14 cellular contexts compared by ENCODE assay signal in the genomic region with DNA sequence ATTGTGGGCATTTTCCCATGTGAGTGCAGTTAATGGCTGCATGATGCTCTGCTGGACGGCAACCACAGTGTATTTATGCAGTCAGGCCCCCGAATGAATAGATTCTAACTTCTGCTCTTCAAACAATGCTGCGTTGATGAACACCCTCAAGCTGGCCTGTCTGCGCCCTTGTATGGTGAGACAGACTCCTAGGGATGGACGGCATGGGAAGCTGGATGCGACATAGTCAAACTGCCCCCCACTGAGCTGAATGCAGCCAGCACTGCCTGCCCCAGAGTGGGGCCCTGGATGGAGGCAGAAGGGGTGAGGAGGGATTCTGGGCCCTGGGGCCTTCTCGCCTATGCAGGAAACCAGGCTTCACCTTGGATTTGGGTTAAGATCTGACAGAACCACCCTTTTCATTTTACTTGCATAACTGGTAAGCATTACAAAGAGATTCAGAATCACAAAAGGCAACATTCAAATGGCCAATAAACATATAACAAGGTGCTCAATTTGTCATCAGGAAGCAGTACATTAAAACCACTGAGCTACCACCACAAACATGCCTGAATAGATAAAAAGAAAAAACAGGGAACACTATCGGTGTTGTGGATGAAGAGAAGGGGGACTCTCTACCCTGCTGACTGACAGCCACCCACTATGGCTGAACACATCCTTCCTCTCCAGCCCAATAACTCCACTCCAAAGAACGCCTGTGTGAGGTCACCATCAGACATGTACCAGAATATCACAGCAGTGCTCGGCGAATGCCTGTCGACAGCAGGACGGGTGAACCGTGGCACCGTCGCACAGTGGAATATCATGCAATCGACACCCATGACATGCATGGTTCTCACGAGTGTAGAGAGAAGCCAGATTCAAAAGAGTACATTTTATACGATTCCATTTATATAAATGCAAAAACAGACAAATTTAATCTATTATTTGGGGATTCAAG.
A peak's percentile ranks its signal among the peaks of the same experiment; 100 is the strongest.
DNase-seq lines count a peak whose midpoint lies in the region; ATAC-seq and TF ChIP-seq lines count a peak whose summit lies in the region.
"Had no signal": no experiment of that assay in that cellular context is flagged by ENCODE, and none has a peak within 500 bp of the region (broad histone marks: within the 10 kb centered on the region; RNA-seq: fewer than 3 reads in every experiment).

No MANE protein-coding gene starts in this region.

- peaks cover 18 to 85% (median 64%) of the 10 kb centered on the region in 12 donors for H3K4me1 ChIP-seq in heart left ventricle

- peak overlapping the region in 7 of 12 donors; percentile 1 to 48 (median 25) for H3K27ac ChIP-seq in heart left ventricle

- peak overlapping the region; percentile 95 for H3K27ac Mint-ChIP-seq in WTC11
- H3K27ac Mint-ChIP-seq in stimulated activated memory B cell treated with anti-CD40 and anti-IgM and Interleukin-4, amounts not matched to agents 10 μg/mL and 1 μg/mL and 100 μg/mL, for 72 hours: peak overlapping the region; percentile 70

- DNase-seq in heart left ventricle (peak in 1 of 5 donors; percentile 48), cardiac septum (ENCODE audit: low spot score) (no peak), WTC11 (ENCODE audit: low spot score) (peak; percentile 51), left ventricle myocardium superior (no peak), NCI-H345 treated with DMSO at 0.1 percent for 48 hours (lab: John Stamatoyannopoulos, UW; ENCODE audit: unreplicated experiment) (no peak), NCI-H1092 (lab: John Stamatoyannopoulos, UW) (no peak), omental fat pad (ENCODE audit: low spot score) (no peak)
- DNase-seq: activated naive CD4-positive, alpha-beta T cell treated with anti-CD3 and anti-CD28 coated beads, Interleukin-2, amount 50 U/mL, for 16 hours; Peyer's patch; right cardiac atrium; trophoblast cell had no signal

- H3K9me3 ChIP-seq in heart left ventricle: peaks cover 0 to 7% (median 0%) of the 10 kb centered on the region in 12 donors
- H3K9me3 ChIP-seq: Peyer's patch had no signal

- CTCF ChIA-PET in WTC11 (lab: Charles Lee): interaction anchor here (0.9 to 1.5 kb wide), 4 partner anchors 19 to 95 kb away, joined by 3 read pairs; no protein-coding TSS in a partner anchor

- no peak for TF ChIP-seq CTCF in heart left ventricle (IDR thresholded peaks at IDR 0.05)
- no peak for TF ChIP-seq CTCF in WTC11 (IDR thresholded peaks at IDR 0.05)
- no peak for TF ChIP-seq CTCF in omental fat pad (IDR thresholded peaks at IDR 0.05)

- WGBS in heart left ventricle, 4 donors: 56 to 78% (median 58%) methylated on average over 18 to 19 of the region's 19 CpGs

- peaks cover 21% of the 10 kb centered on the region for H3K36me3 Mint-ChIP-seq in WTC11
- peaks cover 63% of the 10 kb centered on the region for H3K36me3 Mint-ChIP-seq in stimulated activated memory B cell treated with anti-CD40 and anti-IgM and Interleukin-4, amounts not matched to agents 10 μg/mL and 1 μg/mL and 100 μg/mL, for 72 hours

- H3K36me3 ChIP-seq in heart left ventricle: peaks cover 0 to 4% (median 0%) of the 10 kb centered on the region in 9 donors
- H3K36me3 ChIP-seq: Peyer's patch had no signal

- POLR2A ChIA-PET in WTC11 (lab: Charles Lee): no interaction called here

- H3K4me3 Mint-ChIP-seq in WTC11: no peak overlapping the region; the same call in 1 of the 2 replicates
- peak overlapping the region; percentile 43 for H3K4me3 Mint-ChIP-seq in stimulated activated memory B cell treated with anti-CD40 and anti-IgM and Interleukin-4, amounts not matched to agents 10 μg/mL and 1 μg/mL and 100 μg/mL, for 72 hours

- no peaks in the 10 kb centered on the region for H3K27me3 Mint-ChIP-seq in WTC11 (ENCODE audit: low read depth)
- H3K27me3 Mint-ChIP-seq in stimulated activated memory B cell treated with anti-CD40 and anti-IgM and Interleukin-4, amounts not matched to agents 10 μg/mL and 1 μg/mL and 100 μg/mL, for 72 hours: no peaks in the 10 kb centered on the region

- H3K4me3 ChIP-seq in heart left ventricle: no peak overlapping the region
- H3K4me3 ChIP-seq: dorsolateral prefrontal cortex, K562, Peyer's patch had no signal

- H3K9me3 Mint-ChIP-seq in WTC11: peaks cover 22% of the 10 kb centered on the region
- no peaks in the 10 kb centered on the region for H3K9me3 Mint-ChIP-seq in stimulated activated memory B cell treated with anti-CD40 and anti-IgM and Interleukin-4, amounts not matched to agents 10 μg/mL and 1 μg/mL and 100 μg/mL, for 72 hours

- no peak for TF ChIP-seq POLR2A in heart left ventricle (IDR thresholded peaks at IDR 0.05)

- H3K27me3 ChIP-seq in heart left ventricle: no peaks in the 10 kb centered on the region
- H3K27me3 ChIP-seq: dorsolateral prefrontal cortex, Peyer's patch had no signal

- H3K4me1 Mint-ChIP-seq in WTC11: peaks cover 59% of the 10 kb centered on the region
- H3K4me1 Mint-ChIP-seq in stimulated activated memory B cell treated with anti-CD40 and anti-IgM and Interleukin-4, amounts not matched to agents 10 μg/mL and 1 μg/mL and 100 μg/mL, for 72 hours: peaks cover 97% of the 10 kb centered on the region

- ATAC-seq in heart left ventricle (peak in 2 of 4 donors; percentile 42 to 50), WTC11 (peak; percentile 81), left ventricle myocardium superior (peak; percentile 55), omental fat pad (ENCODE audit: low FRiP score) (no peak)
- no peak for ATAC-seq in stimulated activated memory B cell treated with anti-CD40 and anti-IgM and Interleukin-4, amounts not matched to agents 10 μg/mL and 1 μg/mL and 100 μg/mL, for 72 hours
- ATAC-seq: K562 had no signal

- intact Hi-C loops in heart left ventricle (cut with DNase I) (loop anchor here in 1 of 10 donors (10.0 kb wide), 1 partner anchor 56 kb away; no protein-coding TSS in a partner anchor), cardiac septum (cut with DNase I) (no loop called here), left ventricle myocardium superior (cut with micrococcal nuclease) (no loop called here)

TF ChIP-seq in WTC11, 78 proteins besides CTCF, POLR2A, EP300 and RAD21:
- peak; percentile 39; the same call in 1 of the 2 replicates for TF ChIP-seq TEAD1 (CRISPR knock-in tag; IDR thresholded peaks at IDR 0.05)
- no peak for TF ChIP-seq ZNF416 (CRISPR knock-in tag; IDR thresholded peaks at IDR 0.05)

Comparison
In these comparisons a context has a peak if more than half of its experiments do, and no peak if none do; other contexts are left out.
1. ATAC-seq: peak in WTC11 (single experiment) and left ventricle myocardium superior (single experiment); none in stimulated activated memory B cell treated with anti-CD40 and anti-IgM and Interleukin-4, amounts not matched to agents 10 μg/mL and 1 μg/mL and 100 μg/mL, for 72 hours (single experiment) and omental fat pad (single experiment).